In the genomic region with DNA sequence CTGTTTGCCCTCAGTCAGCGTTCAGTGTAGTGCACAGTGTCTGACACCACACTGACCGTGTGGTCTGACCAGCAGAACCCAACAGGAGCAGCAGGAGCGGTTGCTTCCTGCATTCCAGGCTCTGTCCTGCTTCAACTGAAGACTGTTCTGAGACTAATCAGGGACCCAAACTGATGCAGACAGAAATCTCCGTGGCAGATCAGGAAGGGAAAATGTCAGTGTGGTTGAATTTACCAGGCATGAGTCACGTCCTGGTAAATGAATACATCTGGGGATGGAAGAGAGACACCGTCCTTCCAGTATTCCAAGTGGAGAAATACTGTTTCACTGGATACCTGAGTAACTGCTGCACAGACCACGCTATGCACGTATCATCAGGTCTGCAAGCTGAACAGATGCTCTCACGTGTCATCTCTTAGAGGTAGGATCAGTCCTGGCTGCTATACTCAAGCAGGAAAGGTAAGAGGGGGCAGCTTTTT, we compare ENCODE assay signal across 1 cellular context.
TF ChIP-seq lines count a peak whose summit lies in the region.

No MANE protein-coding gene starts in this region.

TF ChIP-seq in A549, 52 proteins besides CTCF, POLR2A, EP300 and RAD21 (continued from another document):
- TF ChIP-seq, protein P1, sequence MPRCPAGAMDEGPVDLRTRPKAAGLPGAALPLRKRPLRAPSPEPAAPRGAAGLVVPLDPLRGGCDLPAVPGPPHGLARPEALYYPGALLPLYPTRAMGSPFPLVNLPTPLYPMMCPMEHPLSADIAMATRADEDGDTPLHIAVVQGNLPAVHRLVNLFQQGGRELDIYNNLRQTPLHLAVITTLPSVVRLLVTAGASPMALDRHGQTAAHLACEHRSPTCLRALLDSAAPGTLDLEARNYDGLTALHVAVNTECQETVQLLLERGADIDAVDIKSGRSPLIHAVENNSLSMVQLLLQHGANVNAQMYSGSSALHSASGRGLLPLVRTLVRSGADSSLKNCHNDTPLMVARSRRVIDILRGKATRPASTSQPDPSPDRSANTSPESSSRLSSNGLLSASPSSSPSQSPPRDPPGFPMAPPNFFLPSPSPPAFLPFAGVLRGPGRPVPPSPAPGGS (IDR thresholded peaks at IDR 0.05): no peak
- TF ChIP-seq GATA3 (IDR thresholded peaks at IDR 0.05; ENCODE audit: borderline replicate concordance): peak; percentile 65; the same call in 1 of the 2 replicates
- TF ChIP-seq BHLHE40 (IDR thresholded peaks at IDR 0.05; ENCODE audit: low read depth, low read length): no peak
- TF ChIP-seq, protein P2, sequence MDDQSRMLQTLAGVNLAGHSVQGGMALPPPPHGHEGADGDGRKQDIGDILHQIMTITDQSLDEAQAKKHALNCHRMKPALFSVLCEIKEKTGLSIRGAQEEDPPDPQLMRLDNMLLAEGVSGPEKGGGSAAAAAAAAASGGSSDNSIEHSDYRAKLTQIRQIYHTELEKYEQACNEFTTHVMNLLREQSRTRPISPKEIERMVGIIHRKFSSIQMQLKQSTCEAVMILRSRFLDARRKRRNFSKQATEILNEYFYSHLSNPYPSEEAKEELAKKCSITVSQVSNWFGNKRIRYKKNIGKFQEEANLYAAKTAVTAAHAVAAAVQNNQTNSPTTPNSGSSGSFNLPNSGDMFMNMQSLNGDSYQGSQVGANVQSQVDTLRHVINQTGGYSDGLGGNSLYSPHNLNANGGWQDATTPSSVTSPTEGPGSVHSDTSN (IDR thresholded peaks at IDR 0.05): no peak
- no peak; the same call in 1 of the 2 replicates for TF ChIP-seq JUNB (IDR thresholded peaks at IDR 0.05)
- TF ChIP-seq CBX2 (IDR thresholded peaks at IDR 0.05; ENCODE audit: borderline replicate concordance, low read depth): no peak
- TF ChIP-seq CHD2 (IDR thresholded peaks at IDR 0.05; ENCODE audit: low read length, partially characterized antibody): no peak
- no peak for TF ChIP-seq CEBPB (IDR thresholded peaks at IDR 0.05)
- TF ChIP-seq SMC3 (IDR thresholded peaks at IDR 0.05): no peak; the same call in 2 of the 3 replicates
- TF ChIP-seq, protein P3, sequence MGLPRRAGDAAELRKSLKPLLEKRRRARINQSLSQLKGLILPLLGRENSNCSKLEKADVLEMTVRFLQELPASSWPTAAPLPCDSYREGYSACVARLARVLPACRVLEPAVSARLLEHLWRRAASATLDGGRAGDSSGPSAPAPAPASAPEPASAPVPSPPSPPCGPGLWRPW (IDR thresholded peaks at IDR 0.05): no peak
- no peak for TF ChIP-seq EHMT2 (IDR thresholded peaks at IDR 0.05; ENCODE audit: low read depth)
- no peak for TF ChIP-seq ZFP36 (IDR thresholded peaks at IDR 0.05; ENCODE audit: borderline replicate concordance, partially characterized antibody)
- no peak for TF ChIP-seq EHF (CRISPR knock-in tag; IDR thresholded peaks at IDR 0.05)
- TF ChIP-seq, protein P4, sequence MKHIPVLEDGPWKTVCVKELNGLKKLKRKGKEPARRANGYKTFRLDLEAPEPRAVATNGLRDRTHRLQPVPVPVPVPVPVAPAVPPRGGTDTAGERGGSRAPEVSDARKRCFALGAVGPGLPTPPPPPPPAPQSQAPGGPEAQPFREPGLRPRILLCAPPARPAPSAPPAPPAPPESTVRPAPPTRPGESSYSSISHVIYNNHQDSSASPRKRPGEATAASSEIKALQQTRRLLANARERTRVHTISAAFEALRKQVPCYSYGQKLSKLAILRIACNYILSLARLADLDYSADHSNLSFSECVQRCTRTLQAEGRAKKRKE (CRISPR knock-in tag; IDR thresholded peaks at IDR 0.05; ENCODE audit: low read depth): no peak
- TF ChIP-seq, protein P5, sequence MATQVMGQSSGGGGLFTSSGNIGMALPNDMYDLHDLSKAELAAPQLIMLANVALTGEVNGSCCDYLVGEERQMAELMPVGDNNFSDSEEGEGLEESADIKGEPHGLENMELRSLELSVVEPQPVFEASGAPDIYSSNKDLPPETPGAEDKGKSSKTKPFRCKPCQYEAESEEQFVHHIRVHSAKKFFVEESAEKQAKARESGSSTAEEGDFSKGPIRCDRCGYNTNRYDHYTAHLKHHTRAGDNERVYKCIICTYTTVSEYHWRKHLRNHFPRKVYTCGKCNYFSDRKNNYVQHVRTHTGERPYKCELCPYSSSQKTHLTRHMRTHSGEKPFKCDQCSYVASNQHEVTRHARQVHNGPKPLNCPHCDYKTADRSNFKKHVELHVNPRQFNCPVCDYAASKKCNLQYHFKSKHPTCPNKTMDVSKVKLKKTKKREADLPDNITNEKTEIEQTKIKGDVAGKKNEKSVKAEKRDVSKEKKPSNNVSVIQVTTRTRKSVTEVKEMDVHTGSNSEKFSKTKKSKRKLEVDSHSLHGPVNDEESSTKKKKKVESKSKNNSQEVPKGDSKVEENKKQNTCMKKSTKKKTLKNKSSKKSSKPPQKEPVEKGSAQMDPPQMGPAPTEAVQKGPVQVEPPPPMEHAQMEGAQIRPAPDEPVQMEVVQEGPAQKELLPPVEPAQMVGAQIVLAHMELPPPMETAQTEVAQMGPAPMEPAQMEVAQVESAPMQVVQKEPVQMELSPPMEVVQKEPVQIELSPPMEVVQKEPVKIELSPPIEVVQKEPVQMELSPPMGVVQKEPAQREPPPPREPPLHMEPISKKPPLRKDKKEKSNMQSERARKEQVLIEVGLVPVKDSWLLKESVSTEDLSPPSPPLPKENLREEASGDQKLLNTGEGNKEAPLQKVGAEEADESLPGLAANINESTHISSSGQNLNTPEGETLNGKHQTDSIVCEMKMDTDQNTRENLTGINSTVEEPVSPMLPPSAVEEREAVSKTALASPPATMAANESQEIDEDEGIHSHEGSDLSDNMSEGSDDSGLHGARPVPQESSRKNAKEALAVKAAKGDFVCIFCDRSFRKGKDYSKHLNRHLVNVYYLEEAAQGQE (IDR thresholded peaks at IDR 0.05): no peak
- TF ChIP-seq SREBF2 (IDR thresholded peaks at IDR 0.05): no peak
- no peak for TF ChIP-seq PHF8 (IDR thresholded peaks at IDR 0.05; ENCODE audit: borderline replicate concordance, low read depth)
- no peak for TF ChIP-seq POLR2AphosphoS2 (conservative IDR thresholded peaks at IDR 0.05; ENCODE audit: low read length)
